17 cellular contexts compared by ENCODE assay signal in genomic region chr20:54598351-54598750, GRCh38.
"Had no signal": no experiment of that assay in that cellular context is flagged by ENCODE, and none has a peak within 500 bp of the region (broad histone marks: within the 10 kb centered on the region; RNA-seq: fewer than 3 reads in every experiment).

No MANE protein-coding gene starts in this region.

- DNase-seq: activated B cell treated with CpG ODN at 0.5 μM for 24 hours; activated CD4-positive, alpha-beta memory T cell treated with anti-CD3 and anti-CD28 coated beads for 36 hours; activated CD4-positive, alpha-beta T cell treated with anti-CD3 and anti-CD28 coated beads, Interleukin-2, amount 10 ng/mL, durations not matched to agents 7 days and 5 days; activated naive CD4-positive, alpha-beta T cell treated with anti-CD3 and anti-CD28 coated beads, Interleukin-2, amount 50 U/mL, for 16 hours; activated T-cell treated with anti-CD3 and anti-CD28 coated beads for 4 hours; activated T-cell treated with anti-CD3 and anti-CD28 coated beads, Interleukin-2, amount 50 U/mL, for 48 hours; aorta; central memory CD4-positive, alpha-beta T cell; cortex of kidney; MG63; NCI-H1694; NCI-H2029 treated with DMSO at 0.1 percent for 48 hours; NCI-H524 treated with DMSO at 0.1 percent for 48 hours; Peyer's patch; SHP77 treated with DMSO at 0.1 percent for 48 hours; T-helper 2 cell; T1000 had no signal
